Comparison of ENCODE assay signal across 21 cellular contexts in genomic region chr22:27853404-27853803, GRCh38. TPM values are rescaled to one million over a fixed set of nuclear protein-coding genes. Genes with fewer than 3 reads are reported as not detected.
A peak's percentile ranks its signal among the peaks of the same experiment; 100 is the strongest.
DNase-seq lines count a peak whose midpoint lies in the region; ATAC-seq and TF ChIP-seq lines count a peak whose summit lies in the region.
"Had no signal": no experiment of that assay in that cellular context is flagged by ENCODE, and none has a peak within 500 bp of the region (broad histone marks: within the 10 kb centered on the region; RNA-seq: fewer than 3 reads in every experiment).

No MANE protein-coding gene starts in this region.

- peaks cover 0 to 79% (median 0%) of the 10 kb centered on the region in 3 donors for H3K36me3 ChIP-seq in Peyer's patch

- TF ChIP-seq POLR2A in Peyer's patch (IDR thresholded peaks at IDR 0.05), result no peak

- H3K27me3 ChIP-seq in Peyer's patch, result no peaks in the 10 kb centered on the region
- H3K27me3 ChIP-seq: colonic mucosa, pancreas, stomach had no signal

- H3K9me3 ChIP-seq in Peyer's patch, result no peaks in the 10 kb centered on the region
- H3K9me3 ChIP-seq: colonic mucosa, pancreas, stomach had no signal

- peak; percentile 45 for DNase-seq in GM03348 (ENCODE audit: low spot score)
- DNase-seq in fibroblast of the conjunctiva (ENCODE audit: low read depth), result peak; percentile 24
- peak; percentile 40 for DNase-seq in renal cortical epithelial cell (ENCODE audit: low read depth)
- no peak for DNase-seq in Peyer's patch
- DNase-seq in amygdala (lab: John Stamatoyannopoulos, UW), result no peak
- DNase-seq: activated CD8-positive, alpha-beta memory T cell treated with anti-CD3 and anti-CD28 coated beads for 24 hours; amniotic stem cell; colonic mucosa; DMS79 treated with DMSO at 0.1 percent for 48 hours; hippocampal formation; NCI-H146; NCI-H524; pancreas; PC-3; stomach; WERI-Rb-1 had no signal

- ATAC-seq in GM19395 (IDR thresholded peaks at IDR 0.05; ENCODE audit: unreplicated experiment) (no peak), HG02610 (IDR thresholded peaks at IDR 0.05; ENCODE audit: unreplicated experiment) (no peak)
- ATAC-seq: pancreas, PC-3 had no signal

- no peak overlapping the region for H3K27ac ChIP-seq in Peyer's patch
- H3K27ac ChIP-seq: colonic mucosa, HL-60, KMS-11, pancreas, stomach, WERI-Rb-1 had no signal

- H3K4me1 ChIP-seq in Peyer's patch, result no peaks in the 10 kb centered on the region
- H3K4me1 ChIP-seq: colonic mucosa had no signal

- H3K4me3 ChIP-seq in Peyer's patch, result no peak overlapping the region
- H3K4me3 ChIP-seq: colonic mucosa, pancreas, stomach had no signal

- TF ChIP-seq CTCF in Peyer's patch (IDR thresholded peaks at IDR 0.05), result no peak

TF ChIP-seq in PFSK-1, 5 proteins besides CTCF, POLR2A, EP300 and RAD21:
- TF ChIP-seq, protein P1, sequence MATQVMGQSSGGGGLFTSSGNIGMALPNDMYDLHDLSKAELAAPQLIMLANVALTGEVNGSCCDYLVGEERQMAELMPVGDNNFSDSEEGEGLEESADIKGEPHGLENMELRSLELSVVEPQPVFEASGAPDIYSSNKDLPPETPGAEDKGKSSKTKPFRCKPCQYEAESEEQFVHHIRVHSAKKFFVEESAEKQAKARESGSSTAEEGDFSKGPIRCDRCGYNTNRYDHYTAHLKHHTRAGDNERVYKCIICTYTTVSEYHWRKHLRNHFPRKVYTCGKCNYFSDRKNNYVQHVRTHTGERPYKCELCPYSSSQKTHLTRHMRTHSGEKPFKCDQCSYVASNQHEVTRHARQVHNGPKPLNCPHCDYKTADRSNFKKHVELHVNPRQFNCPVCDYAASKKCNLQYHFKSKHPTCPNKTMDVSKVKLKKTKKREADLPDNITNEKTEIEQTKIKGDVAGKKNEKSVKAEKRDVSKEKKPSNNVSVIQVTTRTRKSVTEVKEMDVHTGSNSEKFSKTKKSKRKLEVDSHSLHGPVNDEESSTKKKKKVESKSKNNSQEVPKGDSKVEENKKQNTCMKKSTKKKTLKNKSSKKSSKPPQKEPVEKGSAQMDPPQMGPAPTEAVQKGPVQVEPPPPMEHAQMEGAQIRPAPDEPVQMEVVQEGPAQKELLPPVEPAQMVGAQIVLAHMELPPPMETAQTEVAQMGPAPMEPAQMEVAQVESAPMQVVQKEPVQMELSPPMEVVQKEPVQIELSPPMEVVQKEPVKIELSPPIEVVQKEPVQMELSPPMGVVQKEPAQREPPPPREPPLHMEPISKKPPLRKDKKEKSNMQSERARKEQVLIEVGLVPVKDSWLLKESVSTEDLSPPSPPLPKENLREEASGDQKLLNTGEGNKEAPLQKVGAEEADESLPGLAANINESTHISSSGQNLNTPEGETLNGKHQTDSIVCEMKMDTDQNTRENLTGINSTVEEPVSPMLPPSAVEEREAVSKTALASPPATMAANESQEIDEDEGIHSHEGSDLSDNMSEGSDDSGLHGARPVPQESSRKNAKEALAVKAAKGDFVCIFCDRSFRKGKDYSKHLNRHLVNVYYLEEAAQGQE (IDR thresholded peaks at IDR 0.05; ENCODE audit: insufficient read depth in 1 of 2, low read depth in 2 of 2, low read length in 2 of 2), result no peak
- TF ChIP-seq FOXP2 (optimal IDR thresholded peaks at IDR 0.05; ENCODE audit: borderline replicate concordance, extremely low read depth, extremely low read length, insufficient read depth), result no peak
- TF ChIP-seq TAF1 (IDR thresholded peaks at IDR 0.05; ENCODE audit: borderline replicate concordance, insufficient read depth, low read length), result no peak
- 0 out of 2 replicates have a peak, but pooled peaks have one; percentile 28 for TF ChIP-seq SIN3A (IDR thresholded peaks at IDR 0.05; ENCODE audit: borderline replicate concordance, insufficient read depth, low read length)
- TF ChIP-seq POLR2AphosphoS5 (IDR thresholded peaks at IDR 0.05; ENCODE audit: low read depth, low read length), result no peak

RNA-seq across cellular contexts. Expression of gene MN1, which starts 51.8 kb away (rescaled TPM):
- polyA plus RNA-seq in PFSK-1 (2012; ENCODE audit: insufficient read length, low read depth), result 20.5 TPM
- total RNA-seq in renal cortical epithelial cell (0.17 and 0.85 TPM in 2 replicates), Peyer's patch (1 to 10 TPM in 3 of 4 donors, under 1 TPM in 1; 0.53 to 2.8 (median 1.5) TPM)

Comparison
In these comparisons a context has a peak if more than half of its experiments do, and no peak if none do; other contexts are left out.
1. DNase-seq: peak in GM03348 (single experiment), fibroblast of the conjunctiva (single experiment) and renal cortical epithelial cell (single experiment); none in Peyer's patch (0 of 3) and amygdala (0 of 56).